ENCODE assay signal across 1 cellular context in the genomic region with DNA sequence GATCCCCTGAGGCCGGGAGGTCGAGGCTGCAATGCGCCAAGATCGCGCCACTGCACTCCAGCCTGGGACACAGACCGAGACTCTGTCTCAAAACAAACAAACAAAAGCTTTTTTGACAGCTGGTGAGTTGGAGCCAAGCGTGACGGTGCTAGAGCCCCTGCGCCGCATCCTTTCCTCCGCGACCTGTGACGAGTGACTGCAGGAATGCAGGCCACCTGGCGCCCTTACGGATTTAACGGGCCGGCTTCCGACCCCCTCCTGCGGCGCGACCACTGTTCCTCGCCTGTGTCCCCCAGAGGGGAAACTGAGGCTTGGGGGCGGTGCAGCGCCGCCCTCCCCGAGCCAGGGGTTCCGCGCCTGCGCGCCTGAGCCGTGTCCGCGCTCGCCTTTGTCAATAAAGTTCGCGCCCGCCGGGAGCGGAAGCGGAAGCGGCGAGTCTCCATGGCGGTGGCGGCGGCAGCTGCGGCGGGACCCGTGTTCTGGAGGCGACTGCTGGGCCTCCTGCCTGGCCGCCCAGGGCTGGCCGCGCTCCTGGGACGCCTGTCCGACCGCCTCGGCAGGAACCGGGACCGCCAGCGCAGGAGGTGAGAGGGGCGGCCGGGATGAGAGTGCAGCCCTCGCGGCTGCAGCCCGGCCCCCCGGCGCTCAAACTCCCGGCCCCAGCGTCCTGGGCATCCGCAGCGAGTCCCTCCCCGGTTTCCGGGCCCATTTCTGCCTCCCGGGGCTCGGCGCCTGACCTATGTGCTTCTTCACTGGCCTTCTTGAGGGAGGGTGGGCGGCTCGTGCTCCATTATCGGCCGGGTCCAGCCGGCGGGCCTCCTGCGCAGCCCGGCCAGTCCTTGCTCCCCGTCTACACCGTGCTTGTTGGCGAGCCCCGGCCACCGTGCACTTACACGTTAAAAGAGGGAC.
TF ChIP-seq lines count a peak whose summit lies in the region.

A gene with protein sequence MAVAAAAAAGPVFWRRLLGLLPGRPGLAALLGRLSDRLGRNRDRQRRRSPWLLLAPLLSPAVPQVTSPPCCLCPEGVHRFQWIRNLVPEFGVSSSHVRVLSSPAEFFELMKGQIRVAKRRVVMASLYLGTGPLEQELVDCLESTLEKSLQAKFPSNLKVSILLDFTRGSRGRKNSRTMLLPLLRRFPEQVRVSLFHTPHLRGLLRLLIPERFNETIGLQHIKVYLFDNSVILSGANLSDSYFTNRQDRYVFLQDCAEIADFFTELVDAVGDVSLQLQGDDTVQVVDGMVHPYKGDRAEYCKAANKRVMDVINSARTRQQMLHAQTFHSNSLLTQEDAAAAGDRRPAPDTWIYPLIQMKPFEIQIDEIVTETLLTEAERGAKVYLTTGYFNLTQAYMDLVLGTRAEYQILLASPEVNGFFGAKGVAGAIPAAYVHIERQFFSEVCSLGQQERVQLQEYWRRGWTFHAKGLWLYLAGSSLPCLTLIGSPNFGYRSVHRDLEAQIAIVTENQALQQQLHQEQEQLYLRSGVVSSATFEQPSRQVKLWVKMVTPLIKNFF (plus strand): TSS at position 425 of the 909 bp plus-strand sequence. CDS start 17 bp downstream, at position 442.

TF ChIP-seq in HepG2, 621 proteins besides CTCF, POLR2A, EP300 and RAD21 (continued from another document and continues in another):
- TF ChIP-seq, protein P1, sequence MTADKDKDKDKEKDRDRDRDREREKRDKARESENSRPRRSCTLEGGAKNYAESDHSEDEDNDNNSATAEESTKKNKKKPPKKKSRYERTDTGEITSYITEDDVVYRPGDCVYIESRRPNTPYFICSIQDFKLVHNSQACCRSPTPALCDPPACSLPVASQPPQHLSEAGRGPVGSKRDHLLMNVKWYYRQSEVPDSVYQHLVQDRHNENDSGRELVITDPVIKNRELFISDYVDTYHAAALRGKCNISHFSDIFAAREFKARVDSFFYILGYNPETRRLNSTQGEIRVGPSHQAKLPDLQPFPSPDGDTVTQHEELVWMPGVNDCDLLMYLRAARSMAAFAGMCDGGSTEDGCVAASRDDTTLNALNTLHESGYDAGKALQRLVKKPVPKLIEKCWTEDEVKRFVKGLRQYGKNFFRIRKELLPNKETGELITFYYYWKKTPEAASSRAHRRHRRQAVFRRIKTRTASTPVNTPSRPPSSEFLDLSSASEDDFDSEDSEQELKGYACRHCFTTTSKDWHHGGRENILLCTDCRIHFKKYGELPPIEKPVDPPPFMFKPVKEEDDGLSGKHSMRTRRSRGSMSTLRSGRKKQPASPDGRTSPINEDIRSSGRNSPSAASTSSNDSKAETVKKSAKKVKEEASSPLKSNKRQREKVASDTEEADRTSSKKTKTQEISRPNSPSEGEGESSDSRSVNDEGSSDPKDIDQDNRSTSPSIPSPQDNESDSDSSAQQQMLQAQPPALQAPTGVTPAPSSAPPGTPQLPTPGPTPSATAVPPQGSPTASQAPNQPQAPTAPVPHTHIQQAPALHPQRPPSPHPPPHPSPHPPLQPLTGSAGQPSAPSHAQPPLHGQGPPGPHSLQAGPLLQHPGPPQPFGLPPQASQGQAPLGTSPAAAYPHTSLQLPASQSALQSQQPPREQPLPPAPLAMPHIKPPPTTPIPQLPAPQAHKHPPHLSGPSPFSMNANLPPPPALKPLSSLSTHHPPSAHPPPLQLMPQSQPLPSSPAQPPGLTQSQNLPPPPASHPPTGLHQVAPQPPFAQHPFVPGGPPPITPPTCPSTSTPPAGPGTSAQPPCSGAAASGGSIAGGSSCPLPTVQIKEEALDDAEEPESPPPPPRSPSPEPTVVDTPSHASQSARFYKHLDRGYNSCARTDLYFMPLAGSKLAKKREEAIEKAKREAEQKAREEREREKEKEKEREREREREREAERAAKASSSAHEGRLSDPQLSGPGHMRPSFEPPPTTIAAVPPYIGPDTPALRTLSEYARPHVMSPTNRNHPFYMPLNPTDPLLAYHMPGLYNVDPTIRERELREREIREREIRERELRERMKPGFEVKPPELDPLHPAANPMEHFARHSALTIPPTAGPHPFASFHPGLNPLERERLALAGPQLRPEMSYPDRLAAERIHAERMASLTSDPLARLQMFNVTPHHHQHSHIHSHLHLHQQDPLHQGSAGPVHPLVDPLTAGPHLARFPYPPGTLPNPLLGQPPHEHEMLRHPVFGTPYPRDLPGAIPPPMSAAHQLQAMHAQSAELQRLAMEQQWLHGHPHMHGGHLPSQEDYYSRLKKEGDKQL (CRISPR knock-in tag; IDR thresholded peaks at IDR 0.05; ENCODE audit: low read depth) = 0 out of 2 replicates have a peak, but pooled peaks have one; percentile 30
- peak; percentile 94 for TF ChIP-seq IRF2 (CRISPR knock-in tag; IDR thresholded peaks at IDR 0.05)
- TF ChIP-seq, protein P2, sequence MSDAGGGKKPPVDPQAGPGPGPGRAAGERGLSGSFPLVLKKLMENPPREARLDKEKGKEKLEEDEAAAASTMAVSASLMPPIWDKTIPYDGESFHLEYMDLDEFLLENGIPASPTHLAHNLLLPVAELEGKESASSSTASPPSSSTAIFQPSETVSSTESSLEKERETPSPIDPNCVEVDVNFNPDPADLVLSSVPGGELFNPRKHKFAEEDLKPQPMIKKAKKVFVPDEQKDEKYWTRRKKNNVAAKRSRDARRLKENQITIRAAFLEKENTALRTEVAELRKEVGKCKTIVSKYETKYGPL (CRISPR knock-in tag; IDR thresholded peaks at IDR 0.05) = no peak
- peak; percentile 95 for TF ChIP-seq GLI4 (CRISPR knock-in tag; IDR thresholded peaks at IDR 0.05; ENCODE audit: borderline replicate concordance)
- TF ChIP-seq TEAD3 (CRISPR knock-in tag; optimal IDR thresholded peaks at IDR 0.05; ENCODE audit: borderline replicate concordance) = peak; percentile 69
- peak; percentile 96; the same call in 1 of the 2 replicates for TF ChIP-seq SMAD1 (CRISPR knock-in tag; IDR thresholded peaks at IDR 0.05; ENCODE audit: borderline replicate concordance, low read depth)
- 0 out of 2 replicates have a peak, but pooled peaks have one; percentile 58 for TF ChIP-seq MIER2 (CRISPR knock-in tag; IDR thresholded peaks at IDR 0.05)
- no peak for TF ChIP-seq HMG20A (CRISPR knock-in tag; IDR thresholded peaks at IDR 0.05; ENCODE audit: borderline replicate concordance)
- TF ChIP-seq U2AF2 (IDR thresholded peaks at IDR 0.05; ENCODE audit: low read depth, low read length) = no peak
- TF ChIP-seq, protein P3, sequence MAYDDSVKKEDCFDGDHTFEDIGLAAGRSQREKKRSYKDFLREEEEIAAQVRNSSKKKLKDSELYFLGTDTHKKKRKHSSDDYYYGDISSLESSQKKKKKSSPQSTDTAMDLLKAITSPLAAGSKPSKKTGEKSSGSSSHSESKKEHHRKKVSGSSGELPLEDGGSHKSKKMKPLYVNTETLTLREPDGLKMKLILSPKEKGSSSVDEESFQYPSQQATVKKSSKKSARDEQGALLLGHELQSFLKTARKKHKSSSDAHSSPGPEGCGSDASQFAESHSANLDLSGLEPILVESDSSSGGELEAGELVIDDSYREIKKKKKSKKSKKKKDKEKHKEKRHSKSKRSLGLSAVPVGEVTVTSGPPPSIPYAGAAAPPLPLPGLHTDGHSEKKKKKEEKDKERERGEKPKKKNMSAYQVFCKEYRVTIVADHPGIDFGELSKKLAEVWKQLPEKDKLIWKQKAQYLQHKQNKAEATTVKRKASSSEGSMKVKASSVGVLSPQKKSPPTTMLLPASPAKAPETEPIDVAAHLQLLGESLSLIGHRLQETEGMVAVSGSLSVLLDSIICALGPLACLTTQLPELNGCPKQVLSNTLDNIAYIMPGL (CRISPR knock-in tag; IDR thresholded peaks at IDR 0.05; ENCODE audit: borderline replicate concordance in 1 of 2, low read depth in 1 of 2) = peak; percentile 89 to 92; a peak in 2 of 4 replicates
- TF ChIP-seq, protein P4, sequence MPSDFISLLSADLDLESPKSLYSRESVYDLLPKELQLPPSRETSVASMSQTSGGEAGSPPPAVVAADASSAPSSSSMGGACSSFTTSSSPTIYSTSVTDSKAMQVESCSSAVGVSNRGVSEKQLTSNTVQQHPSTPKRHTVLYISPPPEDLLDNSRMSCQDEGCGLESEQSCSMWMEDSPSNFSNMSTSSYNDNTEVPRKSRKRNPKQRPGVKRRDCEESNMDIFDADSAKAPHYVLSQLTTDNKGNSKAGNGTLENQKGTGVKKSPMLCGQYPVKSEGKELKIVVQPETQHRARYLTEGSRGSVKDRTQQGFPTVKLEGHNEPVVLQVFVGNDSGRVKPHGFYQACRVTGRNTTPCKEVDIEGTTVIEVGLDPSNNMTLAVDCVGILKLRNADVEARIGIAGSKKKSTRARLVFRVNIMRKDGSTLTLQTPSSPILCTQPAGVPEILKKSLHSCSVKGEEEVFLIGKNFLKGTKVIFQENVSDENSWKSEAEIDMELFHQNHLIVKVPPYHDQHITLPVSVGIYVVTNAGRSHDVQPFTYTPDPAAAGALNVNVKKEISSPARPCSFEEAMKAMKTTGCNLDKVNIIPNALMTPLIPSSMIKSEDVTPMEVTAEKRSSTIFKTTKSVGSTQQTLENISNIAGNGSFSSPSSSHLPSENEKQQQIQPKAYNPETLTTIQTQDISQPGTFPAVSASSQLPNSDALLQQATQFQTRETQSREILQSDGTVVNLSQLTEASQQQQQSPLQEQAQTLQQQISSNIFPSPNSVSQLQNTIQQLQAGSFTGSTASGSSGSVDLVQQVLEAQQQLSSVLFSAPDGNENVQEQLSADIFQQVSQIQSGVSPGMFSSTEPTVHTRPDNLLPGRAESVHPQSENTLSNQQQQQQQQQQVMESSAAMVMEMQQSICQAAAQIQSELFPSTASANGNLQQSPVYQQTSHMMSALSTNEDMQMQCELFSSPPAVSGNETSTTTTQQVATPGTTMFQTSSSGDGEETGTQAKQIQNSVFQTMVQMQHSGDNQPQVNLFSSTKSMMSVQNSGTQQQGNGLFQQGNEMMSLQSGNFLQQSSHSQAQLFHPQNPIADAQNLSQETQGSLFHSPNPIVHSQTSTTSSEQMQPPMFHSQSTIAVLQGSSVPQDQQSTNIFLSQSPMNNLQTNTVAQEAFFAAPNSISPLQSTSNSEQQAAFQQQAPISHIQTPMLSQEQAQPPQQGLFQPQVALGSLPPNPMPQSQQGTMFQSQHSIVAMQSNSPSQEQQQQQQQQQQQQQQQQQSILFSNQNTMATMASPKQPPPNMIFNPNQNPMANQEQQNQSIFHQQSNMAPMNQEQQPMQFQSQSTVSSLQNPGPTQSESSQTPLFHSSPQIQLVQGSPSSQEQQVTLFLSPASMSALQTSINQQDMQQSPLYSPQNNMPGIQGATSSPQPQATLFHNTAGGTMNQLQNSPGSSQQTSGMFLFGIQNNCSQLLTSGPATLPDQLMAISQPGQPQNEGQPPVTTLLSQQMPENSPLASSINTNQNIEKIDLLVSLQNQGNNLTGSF (CRISPR knock-in tag; IDR thresholded peaks at IDR 0.05) = 0 out of 2 replicates have a peak, but pooled peaks have one; percentile 77
- TF ChIP-seq KLF11 (CRISPR knock-in tag; IDR thresholded peaks at IDR 0.05) = no peak; the same call in 1 of the 2 replicates
- TF ChIP-seq ZNF703 (CRISPR knock-in tag; IDR thresholded peaks at IDR 0.05; ENCODE audit: borderline replicate concordance) = peak; percentile 74; the same call in 1 of the 2 replicates
- TF ChIP-seq ZNF350 (CRISPR knock-in tag; IDR thresholded peaks at IDR 0.05; ENCODE audit: borderline replicate concordance, low read depth) = peak; percentile 89
- 0 out of 2 replicates have a peak, but pooled peaks have one; percentile 84 for TF ChIP-seq ZNF34 (CRISPR knock-in tag; IDR thresholded peaks at IDR 0.05; ENCODE audit: borderline replicate concordance)
- TF ChIP-seq RXRA (CRISPR knock-in tag; IDR thresholded peaks at IDR 0.05) = peak; percentile 44
- 0 out of 2 replicates have a peak, but pooled peaks have one; percentile 48 for TF ChIP-seq TBP (CRISPR knock-in tag; IDR thresholded peaks at IDR 0.05)
- no peak; the same call in 1 of the 2 replicates for TF ChIP-seq SOX13 (IDR thresholded peaks at IDR 0.05)
- peak in 1 of 2 experiments; percentile 85; a peak in 2 of 4 replicates for TF ChIP-seq SOX13 (CRISPR knock-in tag; conservative IDR thresholded peaks at IDR 0.05 in 1 of 2, IDR thresholded peaks at IDR 0.05 in 1 of 2)
- peak; percentile 59; the same call in 1 of the 2 replicates for TF ChIP-seq REPIN1 (CRISPR knock-in tag; IDR thresholded peaks at IDR 0.05; ENCODE audit: borderline replicate concordance, low read depth)
- peak; percentile 98 for TF ChIP-seq KDM2A (CRISPR knock-in tag; IDR thresholded peaks at IDR 0.05; ENCODE audit: borderline replicate concordance, low read depth)
- TF ChIP-seq, protein P5, sequence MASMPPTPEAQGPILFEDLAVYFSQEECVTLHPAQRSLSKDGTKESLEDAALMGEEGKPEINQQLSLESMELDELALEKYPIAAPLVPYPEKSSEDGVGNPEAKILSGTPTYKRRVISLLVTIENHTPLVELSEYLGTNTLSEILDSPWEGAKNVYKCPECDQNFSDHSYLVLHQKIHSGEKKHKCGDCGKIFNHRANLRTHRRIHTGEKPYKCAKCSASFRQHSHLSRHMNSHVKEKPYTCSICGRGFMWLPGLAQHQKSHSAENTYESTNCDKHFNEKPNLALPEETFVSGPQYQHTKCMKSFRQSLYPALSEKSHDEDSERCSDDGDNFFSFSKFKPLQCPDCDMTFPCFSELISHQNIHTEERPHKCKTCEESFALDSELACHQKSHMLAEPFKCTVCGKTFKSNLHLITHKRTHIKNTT (CRISPR knock-in tag; IDR thresholded peaks at IDR 0.05) = no peak
- peak; percentile 28; the same call in 1 of the 2 replicates for TF ChIP-seq ZSCAN12 (CRISPR knock-in tag; IDR thresholded peaks at IDR 0.05)
- TF ChIP-seq ZNF552 (CRISPR knock-in tag; IDR thresholded peaks at IDR 0.05; ENCODE audit: borderline replicate concordance) = no peak
- TF ChIP-seq, protein P6, sequence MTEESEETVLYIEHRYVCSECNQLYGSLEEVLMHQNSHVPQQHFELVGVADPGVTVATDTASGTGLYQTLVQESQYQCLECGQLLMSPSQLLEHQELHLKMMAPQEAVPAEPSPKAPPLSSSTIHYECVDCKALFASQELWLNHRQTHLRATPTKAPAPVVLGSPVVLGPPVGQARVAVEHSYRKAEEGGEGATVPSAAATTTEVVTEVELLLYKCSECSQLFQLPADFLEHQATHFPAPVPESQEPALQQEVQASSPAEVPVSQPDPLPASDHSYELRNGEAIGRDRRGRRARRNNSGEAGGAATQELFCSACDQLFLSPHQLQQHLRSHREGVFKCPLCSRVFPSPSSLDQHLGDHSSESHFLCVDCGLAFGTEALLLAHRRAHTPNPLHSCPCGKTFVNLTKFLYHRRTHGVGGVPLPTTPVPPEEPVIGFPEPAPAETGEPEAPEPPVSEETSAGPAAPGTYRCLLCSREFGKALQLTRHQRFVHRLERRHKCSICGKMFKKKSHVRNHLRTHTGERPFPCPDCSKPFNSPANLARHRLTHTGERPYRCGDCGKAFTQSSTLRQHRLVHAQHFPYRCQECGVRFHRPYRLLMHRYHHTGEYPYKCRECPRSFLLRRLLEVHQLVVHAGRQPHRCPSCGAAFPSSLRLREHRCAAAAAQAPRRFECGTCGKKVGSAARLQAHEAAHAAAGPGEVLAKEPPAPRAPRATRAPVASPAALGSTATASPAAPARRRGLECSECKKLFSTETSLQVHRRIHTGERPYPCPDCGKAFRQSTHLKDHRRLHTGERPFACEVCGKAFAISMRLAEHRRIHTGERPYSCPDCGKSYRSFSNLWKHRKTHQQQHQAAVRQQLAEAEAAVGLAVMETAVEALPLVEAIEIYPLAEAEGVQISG (CRISPR knock-in tag; IDR thresholded peaks at IDR 0.05) = peak; percentile 96
- TF ChIP-seq RBM22 (optimal IDR thresholded peaks at IDR 0.05; ENCODE audit: low read length) = no peak
- peak; percentile 82 for TF ChIP-seq ZNF121 (CRISPR knock-in tag; IDR thresholded peaks at IDR 0.05)
- peak; percentile 90 for TF ChIP-seq NCOA1 (CRISPR knock-in tag; IDR thresholded peaks at IDR 0.05)
- TF ChIP-seq MEF2D (CRISPR knock-in tag; IDR thresholded peaks at IDR 0.05) = 0 out of 2 replicates have a peak, but pooled peaks have one; percentile 20
- peak; percentile 92 for TF ChIP-seq YEATS2 (CRISPR knock-in tag; IDR thresholded peaks at IDR 0.05; ENCODE audit: borderline replicate concordance)
- TF ChIP-seq ZNF224 (CRISPR knock-in tag; IDR thresholded peaks at IDR 0.05) = no peak
- TF ChIP-seq SAFB2 (CRISPR knock-in tag; IDR thresholded peaks at IDR 0.05; ENCODE audit: borderline replicate concordance, low read depth) = peak; percentile 48; the same call in 1 of the 2 replicates
